In the genomic region with DNA sequence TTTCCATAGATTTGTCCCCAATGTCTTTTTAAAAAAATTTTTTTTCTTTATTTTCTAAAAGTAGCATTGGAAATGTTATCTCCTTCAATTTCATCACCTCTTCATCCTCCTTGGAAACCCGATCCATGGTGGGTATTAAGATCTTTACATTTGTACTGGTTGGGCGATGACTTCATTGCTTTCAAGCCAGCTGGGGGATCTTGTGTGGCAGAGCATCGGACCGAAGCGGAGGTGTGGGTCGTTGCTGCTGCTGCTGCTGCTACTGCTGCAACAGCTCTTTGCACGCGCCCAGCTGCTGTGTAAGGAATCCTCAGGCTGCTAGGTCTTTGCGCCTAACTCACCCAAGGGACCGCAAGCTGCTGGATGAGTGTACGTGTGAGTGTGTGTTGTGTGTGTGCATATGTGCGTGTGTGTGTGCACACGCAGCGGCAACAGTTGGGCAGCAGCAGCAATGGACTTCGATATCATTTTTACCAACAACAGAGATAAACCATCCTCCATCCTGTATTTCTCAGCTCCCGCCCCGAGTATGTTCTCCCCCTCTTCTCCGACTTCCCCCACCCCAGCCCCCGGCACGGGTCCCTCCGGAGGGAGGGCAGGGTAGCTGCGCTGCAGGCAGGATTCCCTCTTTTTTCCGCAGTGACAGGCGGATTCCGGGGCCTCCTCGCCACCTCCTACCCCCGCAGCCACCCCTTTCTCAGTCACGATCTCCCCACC, we compare ENCODE assay signal across 8 cellular contexts. TPM values are rescaled to one million over a fixed set of nuclear protein-coding genes. Genes with fewer than 3 reads are reported as not detected.
DNase-seq lines count a peak whose midpoint lies in the region; ATAC-seq and TF ChIP-seq lines count a peak whose summit lies in the region.

No MANE protein-coding gene starts in this region.

- DNase-seq in GM10266 (ENCODE audit: extremely low spot score): peak; percentile 45
- DNase-seq in OCI-M1 (lab: John Stamatoyannopoulos, UW): peak; percentile 1
- peak; percentile 40 for DNase-seq in activated naive CD8-positive, alpha-beta T cell treated with anti-CD3 and anti-CD28 coated beads, Interleukin-2, amount 10 ng/mL, durations not matched to agents 7 days and 5 days
- DNase-seq in left cardiac atrium: peak; percentile 29
- DNase-seq in posterior cingulate gyrus: peak in 9 of 10 donors; percentile 16 to 88 (median 21)
- no peak for DNase-seq in amniotic stem cell (lab: John Stamatoyannopoulos, UW)
- no peak for DNase-seq in NCI-H2196 (lab: John Stamatoyannopoulos, UW; ENCODE audit: unreplicated experiment)

- H3K27ac Mint-ChIP-seq in activated naive CD8-positive, alpha-beta T cell treated with anti-CD3 and anti-CD28 coated beads, Interleukin-2, amount 10 ng/mL, durations not matched to agents 7 days and 5 days: peak overlapping the region; percentile 85

- peaks cover 4% of the 10 kb centered on the region for H3K27me3 Mint-ChIP-seq in activated naive CD8-positive, alpha-beta T cell treated with anti-CD3 and anti-CD28 coated beads, Interleukin-2, amount 10 ng/mL, durations not matched to agents 7 days and 5 days

- intact Hi-C loops in left cardiac atrium (cut with DNase I): loop anchor here in 1 of 2 donors (10.0 kb wide), 1 partner anchor 170 kb away; no protein-coding TSS in a partner anchor
- intact Hi-C loops in posterior cingulate gyrus (cut with DNase I): loop anchor here (10.0 kb wide), 2 partner anchors 240 to 470 kb away; no protein-coding TSS in a partner anchor

- peak overlapping the region; percentile 91 for H3K4me3 Mint-ChIP-seq in activated naive CD8-positive, alpha-beta T cell treated with anti-CD3 and anti-CD28 coated beads, Interleukin-2, amount 10 ng/mL, durations not matched to agents 7 days and 5 days

- H3K4me1 Mint-ChIP-seq in activated naive CD8-positive, alpha-beta T cell treated with anti-CD3 and anti-CD28 coated beads, Interleukin-2, amount 10 ng/mL, durations not matched to agents 7 days and 5 days: peaks cover 8% of the 10 kb centered on the region

- no peaks in the 10 kb centered on the region for H3K9me3 Mint-ChIP-seq in activated naive CD8-positive, alpha-beta T cell treated with anti-CD3 and anti-CD28 coated beads, Interleukin-2, amount 10 ng/mL, durations not matched to agents 7 days and 5 days

- TF ChIP-seq CTCF in GM10266 (IDR thresholded peaks at IDR 0.05; ENCODE audit: control insufficient read depth, insufficient read depth, low read depth, missing control alignments): no peak

- ATAC-seq in HG02885 (IDR thresholded peaks at IDR 0.05; ENCODE audit: poor library complexity, unreplicated experiment): peak; percentile 5
- no peak for ATAC-seq in activated naive CD8-positive, alpha-beta T cell treated with anti-CD3 and anti-CD28 coated beads, Interleukin-2, amount 10 ng/mL, durations not matched to agents 7 days and 5 days (ENCODE audit: low read depth)
- peak; percentile 20 to 31 for ATAC-seq in left cardiac atrium

- no peaks in the 10 kb centered on the region for H3K36me3 Mint-ChIP-seq in activated naive CD8-positive, alpha-beta T cell treated with anti-CD3 and anti-CD28 coated beads, Interleukin-2, amount 10 ng/mL, durations not matched to agents 7 days and 5 days

- POLR2A ChIA-PET in activated naive CD8-positive, alpha-beta T cell treated with anti-CD3 and anti-CD28 coated beads, Interleukin-2, amount 10 ng/mL, durations not matched to agents 7 days and 5 days (lab: Charles Lee): interaction anchor here (0.7 kb wide), 1 partner anchor 435 kb away, joined by 3 read pairs; no protein-coding TSS in a partner anchor

RNA-seq across cellular contexts. Expression of a gene that starts 0.8 kb away (rescaled TPM):
- total RNA-seq in activated naive CD8-positive, alpha-beta T cell treated with anti-CD3 and anti-CD28 coated beads, Interleukin-2, amount 10 ng/mL, durations not matched to agents 7 days and 5 days: 1 to 10 TPM; 2.2 TPM
- 1 to 10 TPM; 8.1 to 8.3 TPM for total RNA-seq in left cardiac atrium

Comparison
In these comparisons a context has a peak if more than half of its experiments do, and no peak if none do; other contexts are left out.
1. DNase-seq: peak in GM10266 (single experiment), OCI-M1 (single experiment), activated naive CD8-positive, alpha-beta T cell treated with anti-CD3 and anti-CD28 coated beads, Interleukin-2, amount 10 ng/mL, durations not matched to agents 7 days and 5 days (single experiment), left cardiac atrium (single experiment) and posterior cingulate gyrus (9 of 10); none in amniotic stem cell (single experiment) and NCI-H2196 (single experiment).